In genomic region chr1:246797597-246797996, GRCh38 we compare ENCODE assay signal across 25 cellular contexts.
"Had no signal": no experiment of that assay in that cellular context is flagged by ENCODE, and none has a peak within 500 bp of the region (broad histone marks: within the 10 kb centered on the region; RNA-seq: fewer than 3 reads in every experiment).

No MANE protein-coding gene starts in this region.

- H3K27me3 Mint-ChIP-seq: activated CD8-positive, alpha-beta T cell treated with anti-CD3 and anti-CD28 coated beads for 36 hours; activated naive CD8-positive, alpha-beta T cell treated with anti-CD3 and anti-CD28 coated beads, Interleukin-2, amount 50 U/mL, for 24 hours had no signal

- H3K9me3 ChIP-seq: ascending aorta, body of pancreas had no signal

- DNase-seq: activated CD4-positive, alpha-beta T cell treated with anti-CD3 and anti-CD28 coated beads for 4 hours; activated CD8-positive, alpha-beta memory T cell treated with anti-CD3 and anti-CD28 coated beads, Interleukin-2, amount 50 U/mL, for 4 hours; activated CD8-positive, alpha-beta T cell treated with anti-CD3 and anti-CD28 coated beads for 36 hours; activated naive CD4-positive, alpha-beta T cell treated with Interleukin-2 at 50 U/mL for 16 hours; activated naive CD8-positive, alpha-beta T cell treated with anti-CD3 and anti-CD28 coated beads, Interleukin-2, amount 50 U/mL, for 24 hours; activated T-cell treated with anti-CD3 and anti-CD28 coated beads, Interleukin-2, amount 50 U/mL, for 1 hour; amniotic stem cell; body of pancreas; Kasumi-1; KBM-7; NCI-H1092; NCI-H1417; NCI-H1930; NCI-H2171; NCI-H2227 treated with DMSO at 0.1 percent for 48 hours; NCI-H526 treated with DMSO at 0.1 percent for 48 hours; NCI-H82; SIG-M5; T-helper 1 cell had no signal

- H3K27ac ChIP-seq: ascending aorta, body of pancreas, SK-N-MC had no signal

- H3K4me1 Mint-ChIP-seq: activated naive CD8-positive, alpha-beta T cell treated with anti-CD3 and anti-CD28 coated beads, Interleukin-2, amount 50 U/mL, for 24 hours; central memory CD8-positive, alpha-beta T cell had no signal

- H3K36me3 Mint-ChIP-seq: activated naive CD4-positive, alpha-beta T cell treated with anti-CD3 and anti-CD28 coated beads, Interleukin-2, amount 50 U/mL, for 72 hours had no signal

- ATAC-seq: activated CD4-positive, CD25-positive, alpha-beta regulatory T cell treated with anti-CD3 and anti-CD28 coated beads, Interleukin-2, amount 50 U/mL, for 24 hours; activated CD8-positive, alpha-beta T cell treated with anti-CD3 and anti-CD28 coated beads for 36 hours; activated naive CD4-positive, alpha-beta T cell treated with anti-CD3 and anti-CD28 coated beads, Interleukin-2, amount 50 U/mL, for 72 hours; activated naive CD8-positive, alpha-beta T cell treated with anti-CD3 and anti-CD28 coated beads, Interleukin-2, amount 50 U/mL, for 24 hours; body of pancreas had no signal

- H3K36me3 ChIP-seq: ascending aorta had no signal

- H3K4me3 ChIP-seq: ascending aorta, body of pancreas, SK-N-MC had no signal

- H3K4me1 ChIP-seq: ascending aorta, body of pancreas had no signal

- FAIRE-seq: bronchial epithelial cell had no signal

- H3K27ac Mint-ChIP-seq: activated CD8-positive, alpha-beta T cell treated with anti-CD3 and anti-CD28 coated beads for 36 hours; activated naive CD8-positive, alpha-beta T cell treated with anti-CD3 and anti-CD28 coated beads, Interleukin-2, amount 50 U/mL, for 24 hours had no signal

- H3K9me3 Mint-ChIP-seq: activated CD8-positive, alpha-beta T cell treated with anti-CD3 and anti-CD28 coated beads for 36 hours; activated naive CD4-positive, alpha-beta T cell treated with anti-CD3 and anti-CD28 coated beads, Interleukin-2, amount 50 U/mL, for 72 hours; activated naive CD8-positive, alpha-beta T cell treated with anti-CD3 and anti-CD28 coated beads, Interleukin-2, amount 50 U/mL, for 24 hours; central memory CD8-positive, alpha-beta T cell had no signal

- H3K4me3 Mint-ChIP-seq: activated CD8-positive, alpha-beta T cell treated with anti-CD3 and anti-CD28 coated beads for 36 hours; activated naive CD8-positive, alpha-beta T cell treated with anti-CD3 and anti-CD28 coated beads, Interleukin-2, amount 50 U/mL, for 24 hours; central memory CD8-positive, alpha-beta T cell had no signal

- H3K27me3 ChIP-seq: ascending aorta, body of pancreas had no signal
